Comparison of ENCODE assay signal across 15 cellular contexts in the genomic region with DNA sequence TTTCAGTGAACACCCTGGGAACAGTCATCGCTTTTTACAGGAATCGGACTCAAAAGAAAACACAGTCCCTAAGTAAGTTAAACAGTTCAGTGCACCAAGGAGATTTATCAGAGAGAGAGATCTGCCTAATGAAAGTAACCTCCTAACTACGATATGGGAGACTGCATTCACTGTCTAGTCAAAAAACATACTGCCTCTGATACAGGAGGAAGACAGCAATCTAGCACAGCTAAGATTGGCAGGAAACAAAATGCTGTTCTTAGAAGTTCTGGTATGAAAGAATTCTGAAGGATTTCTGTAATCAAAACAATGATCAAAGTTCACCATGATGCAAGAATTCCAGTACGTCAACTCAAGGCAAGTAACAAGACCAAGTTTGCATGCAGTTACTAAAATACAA.
DNase-seq lines count a peak whose midpoint lies in the region; ATAC-seq and TF ChIP-seq lines count a peak whose summit lies in the region.
"Had no signal": no experiment of that assay in that cellular context is flagged by ENCODE, and none has a peak within 500 bp of the region (broad histone marks: within the 10 kb centered on the region; RNA-seq: fewer than 3 reads in every experiment).

No MANE protein-coding gene starts in this region.

- H3K9me3 ChIP-seq in skeletal muscle satellite cell (replicated peaks; ENCODE audit: low read length): no peaks in the 10 kb centered on the region
- H3K9me3 ChIP-seq in CD4-positive, alpha-beta memory T cell (ENCODE audit: control insufficient read depth in 1 of 2, low read length in 2 of 2): no peaks in the 10 kb centered on the region

- no peak for ATAC-seq in GM18505 (IDR thresholded peaks at IDR 0.05; ENCODE audit: unreplicated experiment)
- ATAC-seq: GM12878, HCT116 had no signal

- no peak for TF ChIP-seq POLR2A in GM18505 (IDR thresholded peaks at IDR 0.05; ENCODE audit: borderline replicate concordance, extremely low read depth, insufficient read depth, insufficient read length)

- no peaks in the 10 kb centered on the region for H3K36me3 ChIP-seq in skeletal muscle satellite cell (ENCODE audit: insufficient read depth, low read length)
- no peaks in the 10 kb centered on the region for H3K36me3 ChIP-seq in CD4-positive, alpha-beta memory T cell (ENCODE audit: insufficient read depth, low read length)

- H3K4me1 Mint-ChIP-seq in CD4-positive, alpha-beta memory T cell: no peaks in the 10 kb centered on the region
- H3K4me1 Mint-ChIP-seq: immature natural killer cell had no signal

- no peak overlapping the region for H3K27ac Mint-ChIP-seq in CD4-positive, alpha-beta memory T cell
- H3K27ac Mint-ChIP-seq: immature natural killer cell had no signal

- intact Hi-C loops in CD4-positive, alpha-beta memory T cell (cut with micrococcal nuclease): no loop called here

- no peak overlapping the region for H3K9ac ChIP-seq in skeletal muscle satellite cell (ENCODE audit: low read depth, low read length)

- no peaks in the 10 kb centered on the region for H3K9me3 Mint-ChIP-seq in CD4-positive, alpha-beta memory T cell
- H3K9me3 Mint-ChIP-seq: immature natural killer cell, neural crest cell had no signal

- no peaks in the 10 kb centered on the region for H3K36me3 Mint-ChIP-seq in CD4-positive, alpha-beta memory T cell
- H3K36me3 Mint-ChIP-seq: immature natural killer cell had no signal

- H3K4me1 ChIP-seq in skeletal muscle satellite cell (ENCODE audit: control insufficient read depth, insufficient read depth, low read length): peaks cover 22% of the 10 kb centered on the region
- H3K4me1 ChIP-seq in CD4-positive, alpha-beta memory T cell (ENCODE audit: insufficient read depth, low read length): no peaks in the 10 kb centered on the region

- H3K27me3 ChIP-seq in skeletal muscle satellite cell (ENCODE audit: control insufficient read depth, insufficient read depth, low read length): no peaks in the 10 kb centered on the region
- no peaks in the 10 kb centered on the region for H3K27me3 ChIP-seq in CD4-positive, alpha-beta memory T cell (ENCODE audit: insufficient read depth, low read length)

- POLR2A ChIA-PET in CD4-positive, alpha-beta memory T cell (lab: Charles Lee; ENCODE audit: partially characterized antibody): no interaction called here

- H3K4me2 ChIP-seq in skeletal muscle satellite cell (ENCODE audit: low read length): peak overlapping the region; percentile 4

- CTCF ChIA-PET in CD4-positive, alpha-beta memory T cell (lab: Charles Lee; ENCODE audit: partially characterized antibody): no interaction called here

- peak; percentile 32 for DNase-seq in HT1080 (ENCODE audit: low read depth)
- DNase-seq in amniotic epithelial cell (ENCODE audit: low read depth): peak; percentile 82
- peak; percentile 36 for DNase-seq in kidney tubule cell (ENCODE audit: low spot score)
- DNase-seq in CD4-positive, alpha-beta memory T cell: no peak
- no peak for DNase-seq in activated gamma-delta T cell (lab: John Stamatoyannopoulos, UW)
- DNase-seq in foreskin melanocyte: no peak
- DNase-seq: immature natural killer cell, KBM-7, NCI-H2029 treated with DMSO at 0.1 percent for 48 hours, T-helper 1 cell had no signal

- peak overlapping the region in 1 of 8 donors; percentile 2 for H3K4me3 Mint-ChIP-seq in CD4-positive, alpha-beta memory T cell
- H3K4me3 Mint-ChIP-seq: immature natural killer cell, neural crest cell had no signal

- no peak overlapping the region for H3K27ac ChIP-seq in CD4-positive, alpha-beta memory T cell (ENCODE audit: low read depth, low read length)

- peaks cover 6% of the 10 kb centered on the region in 2 donors for H3K27me3 Mint-ChIP-seq in CD4-positive, alpha-beta memory T cell

- H3K4me3 ChIP-seq in skeletal muscle satellite cell (ENCODE audit: low read length): no peak overlapping the region
- H3K4me3 ChIP-seq in CD4-positive, alpha-beta memory T cell (ENCODE audit: low read length in 2 of 2): no peak overlapping the region
- H3K4me3 ChIP-seq: GM12878 had no signal

Comparison
In these comparisons a context has a peak if more than half of its experiments do, and no peak if none do; other contexts are left out.
1. DNase-seq: peak in HT1080 (single experiment), amniotic epithelial cell (single experiment) and kidney tubule cell (single experiment); none in CD4-positive, alpha-beta memory T cell (0 of 5), activated gamma-delta T cell (single experiment) and foreskin melanocyte (single experiment).